1 cellular context compared by ENCODE assay signal in genomic region chr1:8989821-8990220, GRCh38.
A peak's percentile ranks its signal among the peaks of the same experiment; 100 is the strongest.
TF ChIP-seq lines count a peak whose summit lies in the region.

No MANE protein-coding gene starts in this region.

TF ChIP-seq in GM12878, 131 proteins besides CTCF, POLR2A, EP300 and RAD21:
- TF ChIP-seq YBX1 (IDR thresholded peaks at IDR 0.05) (no peak), MEF2B (IDR thresholded peaks at IDR 0.05; ENCODE audit: partially characterized antibody, poor library complexity, severe bottlenecking) (peak; percentile 69)
